Comparison of ENCODE assay signal across 19 cellular contexts in the genomic region with DNA sequence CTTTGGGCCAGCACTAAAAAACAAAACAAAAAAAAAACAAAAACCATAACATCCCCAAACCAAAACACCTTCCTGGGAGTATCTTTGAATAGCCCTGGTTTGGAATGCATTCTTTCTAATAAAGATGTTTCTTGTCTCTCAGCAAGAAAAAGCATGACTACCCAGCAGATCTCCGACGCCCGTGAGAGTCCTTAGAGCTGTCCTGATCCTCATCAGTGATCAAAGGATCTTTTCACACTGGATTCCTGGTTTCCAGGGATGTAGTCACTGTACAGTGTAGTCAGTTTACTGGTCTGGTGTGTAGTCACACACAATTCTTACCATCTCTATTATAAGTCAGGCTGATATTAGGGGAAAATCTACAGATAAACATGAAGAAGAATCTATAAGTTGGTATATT.
"Had no signal": no experiment of that assay in that cellular context is flagged by ENCODE, and none has a peak within 500 bp of the region (broad histone marks: within the 10 kb centered on the region; RNA-seq: fewer than 3 reads in every experiment).

No MANE protein-coding gene starts in this region.

- H3K27ac ChIP-seq: colonic mucosa, gastroesophageal sphincter, lower lobe of right lung, ovary, right lobe of liver, SJCRH30, stomach, VCaP had no signal

- H3K36me3 Mint-ChIP-seq: activated naive CD4-positive, alpha-beta T cell treated with anti-CD3 and anti-CD28 coated beads, Interleukin-2, amount 50 U/mL, for 72 hours had no signal

- H3K4me1 ChIP-seq: colonic mucosa, lower lobe of right lung, right lobe of liver, SJCRH30 had no signal

- H3K9me3 Mint-ChIP-seq: activated T-helper 1 cell treated with anti-CD3 and anti-CD28 coated beads, Interleukin-12 subunit alpha, Interleukin-12 subunit beta, Interleukin-2, Interleukin-4 antibody, amounts not matched to agents 30 ng/mL and 10 ng/mL and 1 ng/mL, durations not matched to agents 14 hours and 24 hours and 36 hours had no signal

- H3K27me3 ChIP-seq: colonic mucosa, gastroesophageal sphincter, ovary, right lobe of liver, SJCRH30, stomach had no signal

- DNase-seq: activated CD4-positive, alpha-beta T cell treated with anti-CD3 and anti-CD28 coated beads for 1 hour; activated CD4-positive, alpha-beta T cell treated with anti-CD3 and anti-CD28 coated beads, Interleukin-2, amount 50 U/mL, for 48 hours; activated gamma-delta T cell treated with Interleukin-2 at 50 U/mL for 16 hours; activated T-cell treated with anti-CD3 and anti-CD28 coated beads for 4 hours; central memory CD4-positive, alpha-beta T cell; colonic mucosa; left colon; lower lobe of right lung; ovary; right lobe of liver; SJCRH30; small intestine; stimulated activated CD4-positive, alpha-beta T cell treated with anti-CD3 and anti-CD28 coated beads, Interleukin-4, amount 100 ng/mL, for 1 hour; stomach; T-helper 2 cell had no signal

- H3K36me3 ChIP-seq: colonic mucosa, gastroesophageal sphincter, lower lobe of right lung, ovary, right lobe of liver, SJCRH30, stomach had no signal

- H3K4me3 ChIP-seq: colonic mucosa, gastroesophageal sphincter, lower lobe of right lung, ovary, right lobe of liver, SJCRH30, stomach had no signal

- H3K4me3 Mint-ChIP-seq: activated T-helper 1 cell treated with anti-CD3 and anti-CD28 coated beads, Interleukin-12 subunit alpha, Interleukin-12 subunit beta, Interleukin-2, Interleukin-4 antibody, amounts not matched to agents 30 ng/mL and 10 ng/mL and 1 ng/mL, durations not matched to agents 14 hours and 24 hours and 36 hours had no signal

- H3K27ac Mint-ChIP-seq: activated naive CD4-positive, alpha-beta T cell treated with anti-CD3 and anti-CD28 coated beads, Interleukin-2, amount 50 U/mL, for 72 hours; activated T-helper 1 cell treated with anti-CD3 and anti-CD28 coated beads, Interleukin-12 subunit alpha, Interleukin-12 subunit beta, Interleukin-2, Interleukin-4 antibody, amounts not matched to agents 30 ng/mL and 10 ng/mL and 1 ng/mL, durations not matched to agents 14 hours and 24 hours and 36 hours had no signal

- H3K9me3 ChIP-seq: colonic mucosa, gastroesophageal sphincter, lower lobe of right lung, ovary, right lobe of liver, SJCRH30, stomach had no signal
